In genomic region chr5:22411950-22412349, GRCh38 we compare ENCODE assay signal across 3 cellular contexts.
"Had no signal": no experiment of that assay in that cellular context is flagged by ENCODE, and none has a peak within 500 bp of the region (broad histone marks: within the 10 kb centered on the region; RNA-seq: fewer than 3 reads in every experiment).

No MANE protein-coding gene starts in this region.

- DNase-seq: GDM1, GF-D8 had no signal

- H3K4me3 ChIP-seq: GM12878 had no signal
